Comparison of ENCODE assay signal across 20 cellular contexts in genomic region chr12:27875677-27876076, GRCh38.
DNase-seq lines count a peak whose midpoint lies in the region; ATAC-seq, FAIRE-seq and TF ChIP-seq lines count a peak whose summit lies in the region.
"Had no signal": no experiment of that assay in that cellular context is flagged by ENCODE, and none has a peak within 500 bp of the region (broad histone marks: within the 10 kb centered on the region; RNA-seq: fewer than 3 reads in every experiment).

No MANE protein-coding gene starts in this region.

- H2AFZ ChIP-seq in HepG2 (ENCODE audit: low read length) (no peak overlapping the region), K562 (ENCODE audit: low read depth, low read length) (no peak overlapping the region)

- TF ChIP-seq CTCF in HepG2 (CRISPR knock-in tag; IDR thresholded peaks at IDR 0.05): no peak
- no peak for TF ChIP-seq CTCF in right lobe of liver (IDR thresholded peaks at IDR 0.05)
- no peak for TF ChIP-seq CTCF in K562 (IDR thresholded peaks at IDR 0.05 in 2 of 3, conservative IDR thresholded peaks at IDR 0.05 in 1 of 3; ENCODE audit: insufficient read depth in 2 of 3, low read depth in 1 of 3, low read length in 3 of 3)

- BruUV-seq in HepG2 (replicated peaks; lab: Mats Ljungman, UMichigan): no TSS peak
- BruUV-seq in K562 (replicated peaks; lab: Mats Ljungman, UMichigan): no TSS peak

- FAIRE-seq in HepG2 (lab: Jason Lieb, UNC) (no peak), K562 (lab: Jason Lieb, UNC) (no peak)
- FAIRE-seq: A204.1, D721Med, G401.6, GM12891 had no signal

- DNase-seq in HepG2 (ENCODE audit: low spot score) (no peak), right lobe of liver (no peak), K562 (ENCODE audit: extremely low read depth in 1 of 4, low spot score in 3 of 4) (no peak), kidney tubule cell (ENCODE audit: low spot score) (peak; percentile 9), right cardiac atrium (no peak), A172 (ENCODE audit: low spot score) (no peak)
- DNase-seq: AML-193; Caco-2; Calu3; CD4-positive, alpha-beta T cell; CD8-positive, alpha-beta T cell; DMS79 treated with DMSO at 0.1 percent for 48 hours; GF-D8 had no signal

- H3K4me1 ChIP-seq in HepG2 (ENCODE audit: insufficient read depth, low read length) (no peaks in the 10 kb centered on the region), right lobe of liver (no peaks in the 10 kb centered on the region), K562 (replicated peaks in 1 of 2; ENCODE audit: control insufficient read depth in 2 of 2, insufficient read depth in 2 of 2, low read length in 2 of 2) (no peaks in the 10 kb centered on the region), right cardiac atrium (ENCODE audit: control insufficient read depth, insufficient read depth, low read length) (no peaks in the 10 kb centered on the region)
- H3K4me1 ChIP-seq: BLaER1 treated with 17β-estradiol and CSF1 and Interleukin-3, amounts not matched to agents 10 nM and 100 nM; Caco-2 had no signal

- H4K20me1 ChIP-seq in HepG2 (ENCODE audit: insufficient read depth, low read length) (no peaks in the 10 kb centered on the region), K562 (replicated peaks; ENCODE audit: control insufficient read depth, insufficient read depth, low read length) (no peaks in the 10 kb centered on the region)
- H4K20me1 ChIP-seq: BLaER1 treated with 17β-estradiol and CSF1 and Interleukin-3, amounts not matched to agents 10 nM and 100 nM had no signal

- no peak overlapping the region for H3K9ac ChIP-seq in HepG2 (ENCODE audit: insufficient read depth, low read depth, low read length)
- no peak overlapping the region for H3K9ac ChIP-seq in K562 (ENCODE audit: insufficient read depth in 1 of 2, low read depth in 2 of 2, low read length in 2 of 2)
- H3K9ac ChIP-seq: BLaER1 treated with 17β-estradiol and CSF1 and Interleukin-3, amounts not matched to agents 10 nM and 100 nM had no signal

- POLR2A ChIA-PET in HepG2 (lab: Yijun Ruan, JAX) (no interaction called here), K562 (lab: Yijun Ruan, JAX) (no interaction called here)

- H3K4me2 ChIP-seq in HepG2 (ENCODE audit: low read depth, low read length) (no peak overlapping the region), K562 (ENCODE audit: insufficient read depth, low read length) (no peak overlapping the region)
- H3K4me2 ChIP-seq: BLaER1 treated with 17β-estradiol and CSF1 and Interleukin-3, amounts not matched to agents 10 nM and 100 nM had no signal

- TF ChIP-seq RAD21 in HepG2 (CRISPR knock-in tag; IDR thresholded peaks at IDR 0.05) (no peak), K562 (CRISPR knock-in tag; conservative IDR thresholded peaks at IDR 0.05 in 1 of 2, IDR thresholded peaks at IDR 0.05 in 1 of 2) (no peak)

- H3K9me3 ChIP-seq in HepG2 (ENCODE audit: low read length) (no peaks in the 10 kb centered on the region), right lobe of liver (no peaks in the 10 kb centered on the region), K562 (replicated peaks; ENCODE audit: control insufficient read depth, insufficient read depth, low read depth, low read length) (no peaks in the 10 kb centered on the region), right cardiac atrium (ENCODE audit: control insufficient read depth, low read length) (no peaks in the 10 kb centered on the region)
- H3K9me3 ChIP-seq: Caco-2 had no signal

- TF ChIP-seq EP300 in HepG2 (IDR thresholded peaks at IDR 0.05; ENCODE audit: low read depth in 2 of 2, low read length in 2 of 2): no peak
- TF ChIP-seq EP300 in HepG2 (CRISPR knock-in tag; IDR thresholded peaks at IDR 0.05; ENCODE audit: borderline replicate concordance): no peak
- no peak for TF ChIP-seq EP300 in K562 (IDR thresholded peaks at IDR 0.05; ENCODE audit: low read length)

- 0% methylated on average over 2 of the region's 2 CpGs for WGBS in HepG2 (ENCODE audit: low lambda C conversion rate)
- 0% methylated on average over 2 of the region's 2 CpGs for WGBS in right lobe of liver (ENCODE audit: insufficient coverage, low coverage, low lambda C conversion rate, missing lambda C conversion rate)
- WGBS in K562 (ENCODE audit: insufficient coverage, low coverage, missing lambda C conversion rate): 0% methylated on average over 2 of the region's 2 CpGs
- 0% methylated on average over 2 of the region's 2 CpGs for WGBS in right cardiac atrium

- H3K27me3 ChIP-seq in HepG2 (ENCODE audit: control insufficient read depth in 1 of 2, insufficient read depth in 2 of 2, low read length in 2 of 2) (no peaks in the 10 kb centered on the region), right lobe of liver (no peaks in the 10 kb centered on the region), K562 (ENCODE audit: control insufficient read depth in 2 of 2, insufficient read depth in 2 of 2, low read length in 2 of 2) (no peaks in the 10 kb centered on the region), right cardiac atrium (ENCODE audit: control insufficient read depth, insufficient read depth) (no peaks in the 10 kb centered on the region)
- H3K27me3 ChIP-seq: BLaER1 treated with 17β-estradiol and CSF1 and Interleukin-3, amounts not matched to agents 10 nM and 100 nM had no signal

- in situ Hi-C loops in HepG2 (cut with HindIII; ENCODE audit: extremely low pct_ligation_motif_present, low pct_unique_long_range_greater_than_20kb) (no loop called here), K562 (cut with MboI) (no loop called here)

- no peaks in the 10 kb centered on the region for H3K79me2 ChIP-seq in HepG2 (ENCODE audit: insufficient read depth, low read length)
- H3K79me2 ChIP-seq in K562 (ENCODE audit: control insufficient read depth, insufficient read depth, low read length): no peaks in the 10 kb centered on the region

- H3K9me1 ChIP-seq in K562 (ENCODE audit: control insufficient read depth, insufficient read depth, low read length): no peaks in the 10 kb centered on the region

- intact Hi-C loops in HepG2 (cut with micrococcal nuclease; ENCODE audit: unreplicated experiment): no loop called here
- intact Hi-C loops in right lobe of liver (cut with DNase I): no loop called here
- intact Hi-C loops in K562 (cut with micrococcal nuclease): no loop called here
- intact Hi-C loops in right cardiac atrium (cut with DNase I): no loop called here

- no peak for ATAC-seq in HepG2
- ATAC-seq in right lobe of liver: no peak
- ATAC-seq in K562: no peak
- no peak for ATAC-seq in right cardiac atrium
- ATAC-seq: CD8-positive, alpha-beta T cell had no signal

- no peaks in the 10 kb centered on the region for H3K36me3 ChIP-seq in HepG2 (replicated peaks in 1 of 2; ENCODE audit: control insufficient read depth in 1 of 2, insufficient read depth in 2 of 2, low read length in 2 of 2)
- no peaks in the 10 kb centered on the region for H3K36me3 ChIP-seq in right lobe of liver
- no peaks in the 10 kb centered on the region for H3K36me3 ChIP-seq in K562 (ENCODE audit: control insufficient read depth, insufficient read depth, low read length)
- H3K36me3 ChIP-seq: BLaER1 treated with 17β-estradiol and CSF1 and Interleukin-3, amounts not matched to agents 10 nM and 100 nM had no signal

- TF ChIP-seq POLR2A in HepG2 (IDR thresholded peaks at IDR 0.05; ENCODE audit: insufficient read depth in 1 of 2, low read depth in 2 of 2, low read length in 2 of 2): no peak
- TF ChIP-seq POLR2A in right lobe of liver (IDR thresholded peaks at IDR 0.05): no peak
- no peak for TF ChIP-seq POLR2A in K562 (conservative IDR thresholded peaks at IDR 0.05)

- no peak overlapping the region for H3K27ac ChIP-seq in HepG2 (ENCODE audit: extremely low read length, insufficient read depth, low read length)
- H3K27ac ChIP-seq in right lobe of liver: no peak overlapping the region
- H3K27ac ChIP-seq in K562 (ENCODE audit: extremely low read depth, low read depth, low read length): no peak overlapping the region
- no peak overlapping the region for H3K27ac ChIP-seq in right cardiac atrium (ENCODE audit: low read length)
- H3K27ac ChIP-seq: 22Rv1; BLaER1 treated with 17β-estradiol and CSF1 and Interleukin-3, amounts not matched to agents 10 nM and 100 nM; C4-2B had no signal

- H3K4me3 ChIP-seq in HepG2 (replicated peaks in 1 of 3; ENCODE audit: insufficient read depth in 1 of 3, low read depth in 2 of 3, low read length in 3 of 3) (no peak overlapping the region), right lobe of liver (no peak overlapping the region), K562 (no peak overlapping the region), right cardiac atrium (ENCODE audit: low read length) (no peak overlapping the region)
- H3K4me3 ChIP-seq: BLaER1 treated with 17β-estradiol and CSF1 and Interleukin-3, amounts not matched to agents 10 nM and 100 nM had no signal

- CTCF ChIA-PET in HepG2 (lab: Yijun Ruan, JAX; ENCODE audit: low intra/inter-chr PET ratio, low total read pairs): no interaction called here
- CTCF ChIA-PET in K562 (lab: Yijun Ruan, JAX; ENCODE audit: low intra/inter-chr PET ratio): no interaction called here

TF ChIP-seq in HepG2, 621 proteins besides CTCF, POLR2A, EP300 and RAD21 (continues in another document):
- TF ChIP-seq ZNF589 (CRISPR knock-in tag; conservative IDR thresholded peaks at IDR 0.05) (no peak), ARHGAP35 (CRISPR knock-in tag; IDR thresholded peaks at IDR 0.05; ENCODE audit: borderline replicate concordance) (no peak), ZNF563 (CRISPR knock-in tag; IDR thresholded peaks at IDR 0.05) (no peak), ARNT2 (CRISPR knock-in tag; IDR thresholded peaks at IDR 0.05; ENCODE audit: low read depth) (no peak), CBFB (CRISPR knock-in tag; IDR thresholded peaks at IDR 0.05) (no peak), ZFYVE20 (CRISPR knock-in tag; IDR thresholded peaks at IDR 0.05; ENCODE audit: borderline replicate concordance, low read depth) (no peak), ZIK1 (CRISPR knock-in tag; IDR thresholded peaks at IDR 0.05; ENCODE audit: borderline replicate concordance, low read depth) (no peak)

Comparison
In these comparisons a context has a peak if more than half of its experiments do, and no peak if none do; other contexts are left out.
1. Of the 241 proteins assayed by ChIP-seq in both HepG2 and K562: peak only in HepG2: none; only in K562: MAFG; in both: MAFF and MAFK; in neither: 238.